In genomic region chr7:30625283-30625682, GRCh38 we compare ENCODE assay signal across 1 cellular context.
TF ChIP-seq lines count a peak whose summit lies in the region.

No MANE protein-coding gene starts in this region.

TF ChIP-seq in WTC11, 78 proteins besides CTCF, POLR2A, EP300 and RAD21 (continued from another document):
- TF ChIP-seq, protein P1, sequence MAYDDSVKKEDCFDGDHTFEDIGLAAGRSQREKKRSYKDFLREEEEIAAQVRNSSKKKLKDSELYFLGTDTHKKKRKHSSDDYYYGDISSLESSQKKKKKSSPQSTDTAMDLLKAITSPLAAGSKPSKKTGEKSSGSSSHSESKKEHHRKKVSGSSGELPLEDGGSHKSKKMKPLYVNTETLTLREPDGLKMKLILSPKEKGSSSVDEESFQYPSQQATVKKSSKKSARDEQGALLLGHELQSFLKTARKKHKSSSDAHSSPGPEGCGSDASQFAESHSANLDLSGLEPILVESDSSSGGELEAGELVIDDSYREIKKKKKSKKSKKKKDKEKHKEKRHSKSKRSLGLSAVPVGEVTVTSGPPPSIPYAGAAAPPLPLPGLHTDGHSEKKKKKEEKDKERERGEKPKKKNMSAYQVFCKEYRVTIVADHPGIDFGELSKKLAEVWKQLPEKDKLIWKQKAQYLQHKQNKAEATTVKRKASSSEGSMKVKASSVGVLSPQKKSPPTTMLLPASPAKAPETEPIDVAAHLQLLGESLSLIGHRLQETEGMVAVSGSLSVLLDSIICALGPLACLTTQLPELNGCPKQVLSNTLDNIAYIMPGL (CRISPR knock-in tag; IDR thresholded peaks at IDR 0.05) = no peak
- TF ChIP-seq, protein P2, sequence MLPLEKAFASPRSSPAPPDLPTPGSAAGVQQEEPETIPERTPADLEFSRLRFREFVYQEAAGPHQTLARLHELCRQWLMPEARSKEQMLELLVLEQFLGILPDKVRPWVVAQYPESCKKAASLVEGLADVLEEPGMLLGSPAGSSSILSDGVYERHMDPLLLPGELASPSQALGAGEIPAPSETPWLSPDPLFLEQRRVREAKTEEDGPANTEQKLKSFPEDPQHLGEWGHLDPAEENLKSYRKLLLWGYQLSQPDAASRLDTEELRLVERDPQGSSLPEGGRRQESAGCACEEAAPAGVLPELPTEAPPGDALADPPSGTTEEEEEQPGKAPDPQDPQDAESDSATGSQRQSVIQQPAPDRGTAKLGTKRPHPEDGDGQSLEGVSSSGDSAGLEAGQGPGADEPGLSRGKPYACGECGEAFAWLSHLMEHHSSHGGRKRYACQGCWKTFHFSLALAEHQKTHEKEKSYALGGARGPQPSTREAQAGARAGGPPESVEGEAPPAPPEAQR (CRISPR knock-in tag; IDR thresholded peaks at IDR 0.05) = no peak
- TF ChIP-seq ZBTB21 (CRISPR knock-in tag; IDR thresholded peaks at IDR 0.05; ENCODE audit: borderline replicate concordance) (no peak), TCF7 (CRISPR knock-in tag; IDR thresholded peaks at IDR 0.05; ENCODE audit: low read depth) (no peak), NR1H2 (CRISPR knock-in tag; IDR thresholded peaks at IDR 0.05) (no peak), TP53 (CRISPR knock-in tag; IDR thresholded peaks at IDR 0.05) (no peak)
